In the genomic region with DNA sequence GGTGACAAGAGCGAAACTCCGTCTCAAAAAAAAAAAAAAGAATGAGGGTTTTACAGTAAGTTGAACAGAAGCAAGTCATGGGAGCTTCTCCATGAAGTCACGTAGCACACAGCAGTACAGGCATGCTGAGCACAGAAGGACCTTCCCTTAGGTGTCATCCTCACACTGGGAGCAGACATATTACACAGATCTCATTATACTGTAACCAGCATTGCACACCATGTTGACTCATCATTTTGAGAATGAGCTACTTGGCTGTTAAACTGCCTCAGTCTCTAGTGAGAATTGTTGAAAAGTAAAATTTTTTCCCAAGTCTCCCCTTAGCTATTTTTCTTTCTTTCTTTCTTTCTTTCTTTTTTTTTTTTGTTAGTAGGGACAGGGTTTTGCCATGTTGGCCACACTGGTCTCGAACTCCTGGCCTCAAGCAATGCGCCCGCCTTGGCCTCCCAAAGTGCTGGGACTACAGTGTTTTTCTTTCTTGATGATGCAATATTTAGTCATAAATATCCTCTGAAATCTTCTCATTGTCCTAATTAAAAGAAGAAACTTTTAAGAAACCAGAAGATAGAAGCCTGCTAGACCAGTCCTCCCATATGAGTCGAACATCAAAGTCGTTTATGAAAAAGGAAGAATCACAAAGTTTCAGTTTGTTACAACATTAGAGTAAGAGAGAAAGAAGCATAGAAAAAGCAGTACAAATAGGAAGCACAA, we compare ENCODE assay signal across 9 cellular contexts. TPM values are rescaled to one million over a fixed set of nuclear protein-coding genes. Genes with fewer than 3 reads are reported as not detected.
DNase-seq lines count a peak whose midpoint lies in the region; ATAC-seq, FAIRE-seq and TF ChIP-seq lines count a peak whose summit lies in the region.
"Had no signal": no experiment of that assay in that cellular context is flagged by ENCODE, and none has a peak within 500 bp of the region (broad histone marks: within the 10 kb centered on the region; RNA-seq: fewer than 3 reads in every experiment).

No MANE protein-coding gene starts in this region.

- ATAC-seq in GM18502 (IDR thresholded peaks at IDR 0.05; ENCODE audit: poor library complexity, unreplicated experiment) (no peak), Right ventricle myocardium superior (ENCODE audit: poor library complexity) (no peak)

- H3K36me3 Mint-ChIP-seq in CD14-positive monocyte, result peaks cover 0 to 2% of the 10 kb centered on the region in 2 donors

- FAIRE-seq in GM19239 (lab: Jason Lieb, UNC), result no peak

- intact Hi-C loops in CD14-positive monocyte (cut with micrococcal nuclease) (no loop called here), Right ventricle myocardium superior (cut with DNase I) (no loop called here)

- peaks cover 0 to 3% (median 1%) of the 10 kb centered on the region in 3 donors for H3K27me3 Mint-ChIP-seq in CD14-positive monocyte (ENCODE audit: low read depth in 3 of 3)

- TF ChIP-seq CTCF in CD14-positive monocyte (IDR thresholded peaks at IDR 0.05), result no peak

- DNase-seq in CD14-positive monocyte (ENCODE audit: low spot score) (peak; percentile 70), HT1080 (ENCODE audit: low read depth) (peak; percentile 48), amniotic epithelial cell (ENCODE audit: low read depth) (peak; percentile 75), islet precursor cell (peak; percentile 17), GM19239 (ENCODE audit: insufficient read length, low spot score) (no peak), Right ventricle myocardium superior (no peak)
- no peak for DNase-seq in stimulated activated naive CD4-positive, alpha-beta T cell (lab: John Stamatoyannopoulos, UW)
- DNase-seq: NCI-H2227 treated with DMSO at 0.1 percent for 48 hours had no signal

- H3K4me1 Mint-ChIP-seq in CD14-positive monocyte, result peaks cover 52% of the 10 kb centered on the region

- H3K27ac Mint-ChIP-seq in CD14-positive monocyte, result peak overlapping the region; percentile 90 to 100 (median 96)

- peaks cover 0 to 7% (median 0%) of the 10 kb centered on the region in 7 donors for H3K9me3 Mint-ChIP-seq in CD14-positive monocyte

- peak overlapping the region in 1 of 2 donors; percentile 12 for H3K4me3 Mint-ChIP-seq in CD14-positive monocyte

RNA-seq across cellular contexts. Expression of gene PPP1CB, which starts 37.9 kb away (rescaled TPM):
- 100 to 1,000 TPM in 1 of 2 donors, 10 to 100 TPM in 1; 69.4 to 142 TPM for polyA plus RNA-seq in CD14-positive monocyte
- total RNA-seq in HT1080 (2014; rRNA removed; shearing (Covaris generic)), result 73.5 and 113 TPM in 2 replicates
- polyA plus RNA-seq in HT1080 (2015; cell fraction: cytosol; rRNA removed), result 92.4 and 117 TPM in 2 replicates
- 92.9 and 116 TPM in 2 replicates for polyA plus RNA-seq in HT1080 (2015; cell fraction: nucleus; rRNA removed)
- total RNA-seq in Right ventricle myocardium superior, result 429 TPM

Comparison
In these comparisons a context has a peak if more than half of its experiments do, and no peak if none do; other contexts are left out.
1. DNase-seq: peak in CD14-positive monocyte (single experiment), HT1080 (single experiment), amniotic epithelial cell (single experiment) and islet precursor cell (single experiment); none in stimulated activated naive CD4-positive, alpha-beta T cell (0 of 6), GM19239 (single experiment) and Right ventricle myocardium superior (single experiment).